ENCODE assay signal across 7 cellular contexts in genomic region chr3:8963137-8963853, GRCh38.
DNase-seq lines count a peak whose midpoint lies in the region; ATAC-seq and TF ChIP-seq lines count a peak whose summit lies in the region.

RAD18 (minus strand) TSS chr3:8963472; CDS start chr3:8963385, 87 bp downstream.

- H3K4me3 ChIP-seq in astrocyte of the spinal cord (ENCODE audit: low read depth, low read length), result peak within 1 kb of the TSS; percentile 91
- H3K4me3 ChIP-seq in retinal pigment epithelial cell (ENCODE audit: low read length), result peak within 1 kb of the TSS; percentile 94

- TF ChIP-seq CTCF in astrocyte of the spinal cord (IDR thresholded peaks at IDR 0.05; ENCODE audit: low read depth, low read length) (no peak), retinal pigment epithelial cell (conservative IDR thresholded peaks at IDR 0.05; ENCODE audit: low read depth, low read length) (no peak)

- peak; percentile 84 for ATAC-seq in GM18517 (IDR thresholded peaks at IDR 0.05; ENCODE audit: unreplicated experiment)
- peak; percentile 92 for ATAC-seq in HG03025 (IDR thresholded peaks at IDR 0.05; ENCODE audit: low FRiP score, unreplicated experiment)

- in situ Hi-C loops in astrocyte of the spinal cord (cut with HindIII; ENCODE audit: low sequenced_read_pairs), result no loop called here

- DNase-seq in NCI-H2081 treated with DMSO at 0.1 percent for 48 hours (lab: John Stamatoyannopoulos, UW) (peak; percentile 18), T1000 (lab: John Stamatoyannopoulos, UW) (peak; percentile 92), astrocyte of the spinal cord (ENCODE audit: low read depth, low spot score) (peak; percentile 93), hippocampal formation (lab: John Stamatoyannopoulos, UW) (peak; percentile 81 to 85), retinal pigment epithelial cell (ENCODE audit: low read depth) (peak; percentile 55)

Comparison
In these comparisons a context has a peak if more than half of its experiments do, and no peak if none do; other contexts are left out.
1. Peak in every context shown above with its lines: DNase-seq, ATAC-seq and H3K4me3 ChIP-seq.
2. DNase-seq: peak in every context shown above with its lines; median percentile 93 in astrocyte of the spinal cord; 92 in T1000; 83 in hippocampal formation; 55 in retinal pigment epithelial cell; 18 in NCI-H2081 treated with DMSO at 0.1 percent for 48 hours.